9 cellular contexts compared by ENCODE assay signal in genomic region chr19:44694184-44694579, GRCh38. TPM values are rescaled to one million over a fixed set of nuclear protein-coding genes. Genes with fewer than 3 reads are reported as not detected.
DNase-seq lines count a peak whose midpoint lies in the region; ATAC-seq and TF ChIP-seq lines count a peak whose summit lies in the region.
"Had no signal": no experiment of that assay in that cellular context is flagged by ENCODE, and none has a peak within 500 bp of the region (broad histone marks: within the 10 kb centered on the region; RNA-seq: fewer than 3 reads in every experiment).

No MANE protein-coding gene starts in this region.

- H3K79me2 ChIP-seq in KMS-11 (ENCODE audit: insufficient read depth, low read depth), result no peaks in the 10 kb centered on the region

- H3K4me3 ChIP-seq in KMS-11 (IDR thresholded peaks at IDR 0.05; ENCODE audit: insufficient read depth, low read depth, low read length) (no peak overlapping the region), mucosa of rectum (ENCODE audit: low read length in 2 of 2) (no peak overlapping the region), dorsolateral prefrontal cortex (no peak overlapping the region), spleen (no peak overlapping the region)

- H3K36me3 ChIP-seq in KMS-11 (ENCODE audit: insufficient read depth), result no peaks in the 10 kb centered on the region
- H3K36me3 ChIP-seq in mucosa of rectum (ENCODE audit: control insufficient read depth in 2 of 2, insufficient read depth in 2 of 2, low read length in 2 of 2), result no peaks in the 10 kb centered on the region
- H3K36me3 ChIP-seq in spleen, result no peaks in the 10 kb centered on the region

- intact Hi-C loops in dorsolateral prefrontal cortex (cut with DNase I), result no loop called here
- intact Hi-C loops in spleen (cut with DNase I; ENCODE audit: low total_unique reads), result no loop called here

- H3K27me3 Mint-ChIP-seq in activated naive CD4-positive, alpha-beta T cell treated with anti-CD3 and anti-CD28 coated beads, Interleukin-2, amount 10 ng/mL, durations not matched to agents 7 days and 5 days, result peaks cover 59% of the 10 kb centered on the region

- ATAC-seq in activated CD4-positive, CD25-positive, alpha-beta regulatory T cell treated with anti-CD3 and anti-CD28 coated beads, Interleukin-2, amount 50 U/mL, for 24 hours, result no peak

- H3K4me1 Mint-ChIP-seq in activated naive CD4-positive, alpha-beta T cell treated with anti-CD3 and anti-CD28 coated beads, Interleukin-2, amount 10 ng/mL, durations not matched to agents 7 days and 5 days, result peaks cover 31% of the 10 kb centered on the region

- CTCF ChIA-PET in activated naive CD4-positive, alpha-beta T cell treated with anti-CD3 and anti-CD28 coated beads, Interleukin-2, amount 10 ng/mL, durations not matched to agents 7 days and 5 days (lab: Charles Lee), result interaction anchor here (1.0 to 8.1 kb wide), 3 partner anchors 29 to 123 kb away, joined by 3 to 79 read pairs (median 9); no protein-coding TSS in a partner anchor

- no peaks in the 10 kb centered on the region for H4K20me1 ChIP-seq in KMS-11 (ENCODE audit: insufficient read depth)

- no peak overlapping the region for H2AFZ ChIP-seq in KMS-11 (ENCODE audit: low read depth)

- H3K36me3 Mint-ChIP-seq in activated naive CD4-positive, alpha-beta T cell treated with anti-CD3 and anti-CD28 coated beads, Interleukin-2, amount 10 ng/mL, durations not matched to agents 7 days and 5 days, result no peaks in the 10 kb centered on the region

- H3K9me3 Mint-ChIP-seq in activated naive CD4-positive, alpha-beta T cell treated with anti-CD3 and anti-CD28 coated beads, Interleukin-2, amount 10 ng/mL, durations not matched to agents 7 days and 5 days, result no peaks in the 10 kb centered on the region

- WGBS in spleen, 5 donors, result 76 to 89% (median 84%) methylated on average over 2 of the region's 2 CpGs

- no peak for TF ChIP-seq POLR2A in spleen (IDR thresholded peaks at IDR 0.05)

- H3K4me3 Mint-ChIP-seq in activated naive CD4-positive, alpha-beta T cell treated with anti-CD3 and anti-CD28 coated beads, Interleukin-2, amount 10 ng/mL, durations not matched to agents 7 days and 5 days, result no peak overlapping the region

- no peak overlapping the region for H3K27ac Mint-ChIP-seq in activated naive CD4-positive, alpha-beta T cell treated with anti-CD3 and anti-CD28 coated beads, Interleukin-2, amount 10 ng/mL, durations not matched to agents 7 days and 5 days

- no peaks in the 10 kb centered on the region for H3K27me3 ChIP-seq in KMS-11 (ENCODE audit: insufficient read depth, low read depth)
- no peaks in the 10 kb centered on the region for H3K27me3 ChIP-seq in mucosa of rectum (ENCODE audit: control insufficient read depth in 2 of 2, insufficient read depth in 2 of 2, low read length in 2 of 2)
- peaks cover 0 to 11% (median 0%) of the 10 kb centered on the region in 45 donors for H3K27me3 ChIP-seq in dorsolateral prefrontal cortex
- H3K27me3 ChIP-seq in spleen (replicated peaks in 1 of 7), result peaks cover 0 to 14% (median 0%) of the 10 kb centered on the region in 7 donors

- peaks cover 54% of the 10 kb centered on the region for H3K4me1 ChIP-seq in KMS-11 (ENCODE audit: low read depth, poor library complexity, severe bottlenecking)
- peaks cover 44 to 77% of the 10 kb centered on the region in 2 donors for H3K4me1 ChIP-seq in mucosa of rectum (ENCODE audit: control insufficient read depth in 2 of 2, insufficient read depth in 2 of 2, low read length in 2 of 2)
- peaks cover 14 to 55% (median 35%) of the 10 kb centered on the region in 6 donors for H3K4me1 ChIP-seq in spleen

- TF ChIP-seq CTCF in KMS-11 (conservative IDR thresholded peaks at IDR 0.05; ENCODE audit: low read depth, low read length) (peak; percentile 64), dorsolateral prefrontal cortex (IDR thresholded peaks at IDR 0.05 in 54 of 56, conservative IDR thresholded peaks at IDR 0.05 in 2 of 56; ENCODE audit: low read depth in 1 of 56, partially characterized antibody in 56 of 56) (no peak), spleen (IDR thresholded peaks at IDR 0.05 in 8 of 11, conservative IDR thresholded peaks at IDR 0.05 in 3 of 11) (peak in 2 of 11 experiments; percentile 15 to 24)

- no peak overlapping the region for H3K4me2 ChIP-seq in KMS-11

- no peak overlapping the region for H3K27ac ChIP-seq in KMS-11
- H3K27ac ChIP-seq in mucosa of rectum (ENCODE audit: low read depth in 2 of 2, low read length in 2 of 2), result peak overlapping the region; percentile 87 to 96
- H3K27ac ChIP-seq in dorsolateral prefrontal cortex, result no peak overlapping the region
- peak overlapping the region in 3 of 8 donors; percentile 48 to 61 (median 60) for H3K27ac ChIP-seq in spleen

- H3K9ac ChIP-seq in KMS-11, result no peak overlapping the region
- peak overlapping the region in 1 of 2 donors; percentile 64 for H3K9ac ChIP-seq in mucosa of rectum (ENCODE audit: low read depth in 1 of 2, low read length in 2 of 2)

- H3K9me3 ChIP-seq in mucosa of rectum (ENCODE audit: control insufficient read depth in 2 of 2, low read length in 2 of 2) (no peaks in the 10 kb centered on the region), spleen (no peaks in the 10 kb centered on the region)

- DNase-seq in CD1c-positive myeloid dendritic cell (ENCODE audit: extremely low spot score) (peak; percentile 36), KG1 (lab: John Stamatoyannopoulos, UW) (no peak), dorsolateral prefrontal cortex (no peak), spleen (no peak)
- DNase-seq in activated naive CD4-positive, alpha-beta T cell treated with anti-CD3 and anti-CD28 coated beads, Interleukin-2, amount 10 ng/mL, durations not matched to agents 7 days and 5 days, result peak; percentile 36

RNA-seq across cellular contexts. Expression of gene CEACAM16, which starts 4.8 kb away (rescaled TPM):
- total RNA-seq in dorsolateral prefrontal cortex (not detected), spleen (not detected)
- not detected for polyA plus RNA-seq in spleen
- total RNA-seq: dermis microvascular lymphatic vessel endothelial cell had no signal

RNA-seq across cellular contexts. Expression of gene CEACAM19, which starts 22.9 kb away (rescaled TPM):
- total RNA-seq in dorsolateral prefrontal cortex, result 10 to 100 TPM in 76 of 120 experiments, 1 to 10 TPM in 44; 4.7 to 23.8 (median 11.2) TPM
- total RNA-seq in spleen, result 1 to 10 TPM; 2.3 to 6.8 (median 4.3) TPM
- 1 to 10 TPM; 1.0 to 3.9 (median 3.5) TPM for polyA plus RNA-seq in spleen

RNA-seq across cellular contexts. Expression of gene PVR, which starts 50.5 kb away (rescaled TPM):
- total RNA-seq in dorsolateral prefrontal cortex (10 to 100 TPM; 17.0 to 42.9 (median 31.8) TPM), spleen (10 to 100 TPM; 10.2 to 18.4 (median 15.9) TPM)
- 1 to 10 TPM; 2.0 to 6.1 (median 3.5) TPM for polyA plus RNA-seq in spleen

RNA-seq across cellular contexts. Expression of gene BCL3, which starts 54.3 kb away (rescaled TPM):
- total RNA-seq in dorsolateral prefrontal cortex (10 to 100 TPM in 70 of 120 experiments, 1 to 10 TPM in 50; 2.5 to 26.7 (median 10.7) TPM), spleen (100 to 1,000 TPM in 4 of 7 donors, 10 to 100 TPM in 3; 64.3 to 229 (median 145) TPM)
- 10 to 100 TPM; 26.5 to 56.7 (median 37.7) TPM for polyA plus RNA-seq in spleen

Comparison
In these comparisons a context has a peak if more than half of its experiments do, and no peak if none do; other contexts are left out.
1. DNase-seq: peak in CD1c-positive myeloid dendritic cell (single experiment) and activated naive CD4-positive, alpha-beta T cell treated with anti-CD3 and anti-CD28 coated beads, Interleukin-2, amount 10 ng/mL, durations not matched to agents 7 days and 5 days (single experiment); none in KG1 (single experiment), dorsolateral prefrontal cortex (0 of 10) and spleen (single experiment).
2. H3K27ac ChIP-seq: peak in mucosa of rectum (2 of 2); none in KMS-11 (single experiment) and dorsolateral prefrontal cortex (0 of 59).